8 cellular contexts compared by ENCODE assay signal in the genomic region with DNA sequence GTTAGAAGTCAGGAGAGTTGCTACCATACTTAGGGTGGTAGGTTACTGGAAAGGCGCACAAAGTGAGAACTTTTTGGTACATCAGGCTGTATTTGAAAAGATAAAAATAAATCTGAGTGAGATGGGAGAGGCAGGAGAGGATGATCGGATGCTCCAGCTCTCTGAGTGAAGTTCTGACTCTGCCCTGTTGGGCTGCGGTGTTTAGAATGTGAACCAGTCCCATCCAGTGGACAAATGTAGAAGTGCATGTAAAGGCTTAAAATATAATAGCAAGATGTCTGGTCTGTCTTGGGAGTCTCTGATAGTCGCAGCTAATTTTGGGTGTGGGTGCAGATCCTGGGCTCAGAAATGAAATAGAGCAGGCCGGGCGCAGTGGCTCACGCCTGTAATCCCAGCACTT. TPM values are rescaled to one million over a fixed set of nuclear protein-coding genes. Genes with fewer than 3 reads are reported as not detected.
DNase-seq lines count a peak whose midpoint lies in the region; ATAC-seq and TF ChIP-seq lines count a peak whose summit lies in the region.

No MANE protein-coding gene starts in this region.

- TF ChIP-seq RAD21 in SK-N-SH (IDR thresholded peaks at IDR 0.05; ENCODE audit: low read length), result peak; percentile 79

- H3K4me3 Mint-ChIP-seq in central memory CD8-positive, alpha-beta T cell, result no peak overlapping the region

- no peaks in the 10 kb centered on the region for H3K4me1 Mint-ChIP-seq in central memory CD8-positive, alpha-beta T cell

- peak; percentile 27 for DNase-seq in stimulated activated CD4-positive, alpha-beta T cell treated with anti-CD3 and anti-CD28 coated beads, Interleukin-1b, Interleukin-23, amount 100 ng/mL, for 48 hours
- DNase-seq in stimulated activated CD4-positive, alpha-beta T cell treated with anti-CD3 and anti-CD28 coated beads, Interleukin-4, amount 100 ng/mL, for 4 hours, result no peak
- DNase-seq in KBM-7 (peak; percentile 82), SK-N-SH (peak; percentile 66), left colon (peak in 1 of 2 donors; percentile 24), stromal cell of bone marrow (ENCODE audit: low read depth) (peak; percentile 64)
- no peak for DNase-seq in central memory CD8-positive, alpha-beta T cell (ENCODE audit: low spot score in 2 of 2)

- H3K27me3 ChIP-seq in SK-N-SH (ENCODE audit: insufficient read depth), result no peaks in the 10 kb centered on the region

- WGBS in SK-N-SH (ENCODE audit: low lambda C conversion rate), result 5% methylated on average over 7 of the region's 7 CpGs

- peak; percentile 73 for TF ChIP-seq CTCF in SK-N-SH (IDR thresholded peaks at IDR 0.05)

- H2AFZ ChIP-seq in SK-N-SH (ENCODE audit: low read depth), result peak overlapping the region; percentile 90

- in situ Hi-C loops in KBM-7 (cut with MboI; ENCODE audit: low pct_unique_long_range_greater_than_20kb, low sequenced_read_pairs), result no loop called here

- no peaks in the 10 kb centered on the region for H4K20me1 ChIP-seq in SK-N-SH (ENCODE audit: insufficient read depth)

- H3K9me2 ChIP-seq in SK-N-SH, result no peaks in the 10 kb centered on the region

- H3K4me3 ChIP-seq in SK-N-SH (ENCODE audit: low read depth in 2 of 2, low read length in 1 of 2), result peak overlapping the region; percentile 2 to 49

- no peaks in the 10 kb centered on the region for H3K4me1 ChIP-seq in SK-N-SH (ENCODE audit: control insufficient read depth in 1 of 2, insufficient read depth in 2 of 2, low read depth in 1 of 2, low read length in 1 of 2)

- H3K27me3 Mint-ChIP-seq in central memory CD8-positive, alpha-beta T cell, result peaks cover 29% of the 10 kb centered on the region

- H3K9me3 ChIP-seq in SK-N-SH, result no peaks in the 10 kb centered on the region

- H3K9ac ChIP-seq in SK-N-SH, result no peak overlapping the region

- CTCF ChIA-PET in SK-N-SH (lab: Yijun Ruan, JAX), result interaction anchor here (0.5 to 4.8 kb wide), 36 partner anchors 9 to 287 kb away, joined by 3 to 51 read pairs (median 6); partner anchors contain the start of genes ACKR2, CYP8B1, HIGD1A and SEC22C

- peak overlapping the region; percentile 71 for H3K4me2 ChIP-seq in SK-N-SH

- H3K79me2 ChIP-seq in SK-N-SH (ENCODE audit: insufficient read depth), result no peaks in the 10 kb centered on the region

- POLR2A ChIA-PET in SK-N-SH (lab: Yijun Ruan, JAX), result interaction anchor here (0.6 to 1.2 kb wide), 3 partner anchors 36 to 583 kb away, joined by 3 read pairs; no protein-coding TSS in a partner anchor

- no peak overlapping the region for H3K27ac Mint-ChIP-seq in central memory CD8-positive, alpha-beta T cell (ENCODE audit: low read depth)

- intact Hi-C loops in left colon (cut with DNase I, micrococcal nuclease), result loop anchor here in 1 of 2 donors (5.0 kb wide), 1 partner anchor 57 kb away; no protein-coding TSS in a partner anchor

- no peaks in the 10 kb centered on the region for H3F3A ChIP-seq in SK-N-SH (replicated peaks; ENCODE audit: insufficient read depth)

- TF ChIP-seq EP300 in SK-N-SH (IDR thresholded peaks at IDR 0.05; ENCODE audit: borderline replicate concordance in 1 of 2, low read depth in 1 of 2, low read length in 1 of 2), result no peak

- ATAC-seq in GM21825 (IDR thresholded peaks at IDR 0.05; ENCODE audit: unreplicated experiment) (peak; percentile 84), left colon (peak; percentile 93)
- peak; percentile 86 for ATAC-seq in central memory CD8-positive, alpha-beta T cell (replicated peaks; ENCODE audit: extremely low read depth, poor library complexity, severe bottlenecking)

- no peaks in the 10 kb centered on the region for H3K36me3 ChIP-seq in SK-N-SH (replicated peaks in 1 of 2; ENCODE audit: control insufficient read depth in 1 of 2, insufficient read depth in 2 of 2, low read length in 1 of 2)

- no peak overlapping the region for H3K27ac ChIP-seq in SK-N-SH (ENCODE audit: low read depth in 2 of 2, low read length in 1 of 2)

- H3K9me3 Mint-ChIP-seq in central memory CD8-positive, alpha-beta T cell, result no peaks in the 10 kb centered on the region

- peaks cover 1% of the 10 kb centered on the region for H3K36me3 Mint-ChIP-seq in central memory CD8-positive, alpha-beta T cell (ENCODE audit: insufficient read depth)

TF ChIP-seq in SK-N-SH, 30 proteins besides CTCF, POLR2A, EP300 and RAD21:
- TF ChIP-seq SMC3 (IDR thresholded peaks at IDR 0.05; ENCODE audit: low read depth, low read length), result peak; percentile 71
- TF ChIP-seq, protein P1, sequence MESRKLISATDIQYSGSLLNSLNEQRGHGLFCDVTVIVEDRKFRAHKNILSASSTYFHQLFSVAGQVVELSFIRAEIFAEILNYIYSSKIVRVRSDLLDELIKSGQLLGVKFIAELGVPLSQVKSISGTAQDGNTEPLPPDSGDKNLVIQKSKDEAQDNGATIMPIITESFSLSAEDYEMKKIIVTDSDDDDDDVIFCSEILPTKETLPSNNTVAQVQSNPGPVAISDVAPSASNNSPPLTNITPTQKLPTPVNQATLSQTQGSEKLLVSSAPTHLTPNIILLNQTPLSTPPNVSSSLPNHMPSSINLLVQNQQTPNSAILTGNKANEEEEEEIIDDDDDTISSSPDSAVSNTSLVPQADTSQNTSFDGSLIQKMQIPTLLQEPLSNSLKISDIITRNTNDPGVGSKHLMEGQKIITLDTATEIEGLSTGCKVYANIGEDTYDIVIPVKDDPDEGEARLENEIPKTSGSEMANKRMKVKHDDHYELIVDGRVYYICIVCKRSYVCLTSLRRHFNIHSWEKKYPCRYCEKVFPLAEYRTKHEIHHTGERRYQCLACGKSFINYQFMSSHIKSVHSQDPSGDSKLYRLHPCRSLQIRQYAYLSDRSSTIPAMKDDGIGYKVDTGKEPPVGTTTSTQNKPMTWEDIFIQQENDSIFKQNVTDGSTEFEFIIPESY (IDR thresholded peaks at IDR 0.05; ENCODE audit: borderline replicate concordance, low read depth), result no peak
TF ChIP-seq in SK-N-SH: peak in this region for 1.

RNA-seq across cellular contexts. Expression of gene ACKR2, which starts 30.4 kb away (rescaled TPM):
- polyA plus RNA-seq in SK-N-SH (2012; rRNA removed), result 0.10 and 0.11 TPM in 2 replicates
- 0.03 and 0.09 TPM in 2 replicates for polyA plus RNA-seq in SK-N-SH (2012; cell fraction: cytosol; rRNA removed)
- polyA plus RNA-seq in SK-N-SH (2012; cell fraction: nucleus; rRNA removed), result 0.21 and 0.22 TPM in 2 replicates
- total RNA-seq in left colon, result 1 to 10 TPM; 4.9 to 6.3 TPM

RNA-seq across cellular contexts. Expression of gene HIGD1A, which starts 35.3 kb away (rescaled TPM):
- 72.1 and 112 TPM in 2 replicates for polyA plus RNA-seq in SK-N-SH (2012; rRNA removed)
- 147 and 222 TPM in 2 replicates for polyA plus RNA-seq in SK-N-SH (2012; cell fraction: cytosol; rRNA removed)
- 13.6 and 31.7 TPM in 2 replicates for polyA plus RNA-seq in SK-N-SH (2012; cell fraction: nucleus; rRNA removed)
- 100 to 1,000 TPM; 376 to 377 TPM for total RNA-seq in left colon

RNA-seq across cellular contexts. Expression of gene CYP8B1, which starts 36.1 kb away (rescaled TPM):
- not detected in 2 replicates for polyA plus RNA-seq in SK-N-SH (2012; rRNA removed)
- polyA plus RNA-seq in SK-N-SH (2012; cell fraction: cytosol; rRNA removed), result not detected in 2 replicates
- polyA plus RNA-seq in SK-N-SH (2012; cell fraction: nucleus; rRNA removed), result not detected in 2 replicates
- total RNA-seq in left colon, result not detected

Comparison
In these comparisons a context has a peak if more than half of its experiments do, and no peak if none do; other contexts are left out.
1. DNase-seq: peak in stimulated activated CD4-positive, alpha-beta T cell treated with anti-CD3 and anti-CD28 coated beads, Interleukin-1b, Interleukin-23, amount 100 ng/mL, for 48 hours (single experiment), KBM-7 (single experiment), SK-N-SH (single experiment) and stromal cell of bone marrow (single experiment); none in stimulated activated CD4-positive, alpha-beta T cell treated with anti-CD3 and anti-CD28 coated beads, Interleukin-4, amount 100 ng/mL, for 4 hours (0 of 2) and central memory CD8-positive, alpha-beta T cell (0 of 2).
2. Peak in every context shown above with its lines, with median percentiles within 50 percentile points of each other: ATAC-seq.